9 cellular contexts compared by ENCODE assay signal in the genomic region with DNA sequence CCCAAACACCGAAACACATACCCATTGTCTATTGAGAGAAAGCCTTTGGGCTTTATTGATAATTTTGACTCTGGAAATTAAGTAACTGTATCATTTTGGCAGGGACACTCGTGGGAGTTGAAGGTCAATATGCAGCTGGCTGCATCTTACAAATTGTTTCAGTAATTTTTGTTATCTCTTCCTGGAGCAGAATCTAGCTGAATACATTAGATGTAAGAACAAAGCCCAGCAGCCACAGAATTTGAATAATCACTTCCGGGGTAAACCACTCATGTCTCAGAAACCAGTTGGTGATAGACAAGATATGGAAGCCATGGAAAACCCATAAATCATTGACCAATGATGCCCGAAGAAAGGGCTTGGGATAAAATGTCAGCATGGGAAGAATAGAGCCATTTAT.
DNase-seq lines count a peak whose midpoint lies in the region; ATAC-seq, FAIRE-seq and TF ChIP-seq lines count a peak whose summit lies in the region.
"Had no signal": no experiment of that assay in that cellular context is flagged by ENCODE, and none has a peak within 500 bp of the region (broad histone marks: within the 10 kb centered on the region; RNA-seq: fewer than 3 reads in every experiment).

No MANE protein-coding gene starts in this region.

- in situ Hi-C loops in HepG2 (cut with HindIII; ENCODE audit: extremely low pct_ligation_motif_present, low pct_unique_long_range_greater_than_20kb): no loop called here

- ATAC-seq in HepG2 (no peak), HG02642 (IDR thresholded peaks at IDR 0.05; ENCODE audit: poor library complexity, unreplicated experiment) (no peak)

- TF ChIP-seq POLR2A in HepG2 (IDR thresholded peaks at IDR 0.05; ENCODE audit: insufficient read depth in 1 of 2, low read depth in 2 of 2, low read length in 2 of 2): no peak

- FAIRE-seq in HepG2 (lab: Jason Lieb, UNC): no peak
- FAIRE-seq: G401.6 had no signal

- 46% methylated on average over 4 of the region's 4 CpGs for WGBS in HepG2 (ENCODE audit: low lambda C conversion rate)

- TF ChIP-seq EP300 in HepG2 (IDR thresholded peaks at IDR 0.05; ENCODE audit: low read depth in 2 of 2, low read length in 2 of 2): no peak
- no peak for TF ChIP-seq EP300 in HepG2 (CRISPR knock-in tag; IDR thresholded peaks at IDR 0.05; ENCODE audit: borderline replicate concordance)

- H3K27me3 ChIP-seq in HepG2 (ENCODE audit: control insufficient read depth in 1 of 2, insufficient read depth in 2 of 2, low read length in 2 of 2): no peaks in the 10 kb centered on the region

- intact Hi-C loops in HepG2 (cut with micrococcal nuclease; ENCODE audit: unreplicated experiment): no loop called here
- intact Hi-C loops in posterior cingulate gyrus (cut with DNase I): no loop called here

- POLR2A ChIA-PET in HepG2 (lab: Yijun Ruan, JAX): interaction anchor here (1.2 kb wide), 2 partner anchors 41 to 108 kb away, joined by 3 read pairs; partner anchors contain the start of gene SLC4A7

- no peaks in the 10 kb centered on the region for H3K36me3 ChIP-seq in SK-N-MC (ENCODE audit: insufficient read depth, low read length)
- H3K36me3 ChIP-seq in HepG2 (replicated peaks in 1 of 2; ENCODE audit: control insufficient read depth in 1 of 2, insufficient read depth in 2 of 2, low read length in 2 of 2): no peaks in the 10 kb centered on the region

- no peak for TF ChIP-seq RAD21 in HepG2 (CRISPR knock-in tag; IDR thresholded peaks at IDR 0.05)

- peaks cover 21% of the 10 kb centered on the region for H3K4me1 ChIP-seq in HepG2 (ENCODE audit: insufficient read depth, low read length)

- H3K27ac ChIP-seq in SK-N-MC: peak overlapping the region; percentile 86
- H3K27ac ChIP-seq in HepG2 (ENCODE audit: extremely low read length, insufficient read depth, low read length): no peak overlapping the region

- peak overlapping the region; percentile 30 for H2AFZ ChIP-seq in HepG2 (ENCODE audit: low read length)

- 0 out of 2 replicates have a peak overlapping the region, but pooled peaks have one; percentile 53 for H3K4me3 ChIP-seq in SK-N-MC
- H3K4me3 ChIP-seq in HepG2 (replicated peaks in 1 of 3; ENCODE audit: insufficient read depth in 1 of 3, low read depth in 2 of 3, low read length in 3 of 3): no peak overlapping the region

- H3K9me3 ChIP-seq in SK-N-MC (ENCODE audit: low read depth, low read length) (no peaks in the 10 kb centered on the region), HepG2 (ENCODE audit: low read length) (no peaks in the 10 kb centered on the region)

- no peaks in the 10 kb centered on the region for H3K79me2 ChIP-seq in HepG2 (ENCODE audit: insufficient read depth, low read length)

- CTCF ChIA-PET in HepG2 (lab: Yijun Ruan, JAX; ENCODE audit: low intra/inter-chr PET ratio, low total read pairs): no interaction called here

- H4K20me1 ChIP-seq in HepG2 (ENCODE audit: insufficient read depth, low read length): no peaks in the 10 kb centered on the region

- BruUV-seq in HepG2 (replicated peaks; lab: Mats Ljungman, UMichigan): no TSS peak

- TF ChIP-seq CTCF in HepG2 (CRISPR knock-in tag; IDR thresholded peaks at IDR 0.05): no peak

- H3K4me2 ChIP-seq in HepG2 (ENCODE audit: low read depth, low read length): peak overlapping the region; percentile 48; the same call in 1 of the 2 replicates

- H3K9ac ChIP-seq in SK-N-MC (ENCODE audit: insufficient read length): no peak overlapping the region
- H3K9ac ChIP-seq in HepG2 (ENCODE audit: insufficient read depth, low read depth, low read length): no peak overlapping the region

- DNase-seq in stimulated activated CD4-positive, alpha-beta T cell treated with anti-CD3 and anti-CD28 coated beads, Interleukin-15, amount 100 ng/mL, for 24 hours: peak; percentile 31
- DNase-seq in stimulated activated CD4-positive, alpha-beta T cell treated with anti-CD3 and anti-CD28 coated beads, Interleukin-2, amount 100 ng/mL, for 24 hours: no peak
- DNase-seq in SK-N-MC (ENCODE audit: low read depth, low spot score) (no peak), HepG2 (ENCODE audit: low spot score) (no peak), posterior cingulate gyrus (no peak), inferior parietal cortex (ENCODE audit: extremely low spot score) (no peak), NCI-H82 (lab: John Stamatoyannopoulos, UW) (no peak)

TF ChIP-seq in HepG2, 621 proteins besides CTCF, POLR2A, EP300 and RAD21:
- TF ChIP-seq, protein P1, sequence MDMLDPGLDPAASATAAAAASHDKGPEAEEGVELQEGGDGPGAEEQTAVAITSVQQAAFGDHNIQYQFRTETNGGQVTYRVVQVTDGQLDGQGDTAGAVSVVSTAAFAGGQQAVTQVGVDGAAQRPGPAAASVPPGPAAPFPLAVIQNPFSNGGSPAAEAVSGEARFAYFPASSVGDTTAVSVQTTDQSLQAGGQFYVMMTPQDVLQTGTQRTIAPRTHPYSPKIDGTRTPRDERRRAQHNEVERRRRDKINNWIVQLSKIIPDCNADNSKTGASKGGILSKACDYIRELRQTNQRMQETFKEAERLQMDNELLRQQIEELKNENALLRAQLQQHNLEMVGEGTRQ (IDR thresholded peaks at IDR 0.05; ENCODE audit: low read depth, low read length): no peak
- TF ChIP-seq, protein P1 (CRISPR knock-in tag; IDR thresholded peaks at IDR 0.05; ENCODE audit: borderline replicate concordance): no peak
- TF ChIP-seq RFX1 (IDR thresholded peaks at IDR 0.05) (no peak), TBL1XR1 (IDR thresholded peaks at IDR 0.05; ENCODE audit: borderline replicate concordance, low read length, partially characterized antibody) (no peak), TBX3 (IDR thresholded peaks at IDR 0.05; ENCODE audit: borderline replicate concordance) (no peak), NR2F2 (IDR thresholded peaks at IDR 0.05; ENCODE audit: borderline replicate concordance, low read depth) (no peak), JARID2 (CRISPR knock-in tag; IDR thresholded peaks at IDR 0.05; ENCODE audit: insufficient replicate concordance) (no peak), SCMH1 (CRISPR knock-in tag; IDR thresholded peaks at IDR 0.05; ENCODE audit: borderline replicate concordance) (no peak), ZNF451 (CRISPR knock-in tag; IDR thresholded peaks at IDR 0.05) (no peak), ZEB1 (IDR thresholded peaks at IDR 0.05; ENCODE audit: insufficient replicate concordance, low read depth) (no peak), TEF (CRISPR knock-in tag; IDR thresholded peaks at IDR 0.05) (no peak), MAZ (IDR thresholded peaks at IDR 0.05; ENCODE audit: borderline replicate concordance, low read depth, low read length) (no peak), MAZ (CRISPR knock-in tag; IDR thresholded peaks at IDR 0.05; ENCODE audit: low read depth) (no peak), ZSCAN25 (CRISPR knock-in tag; IDR thresholded peaks at IDR 0.05) (no peak), NR0B2 (CRISPR knock-in tag; IDR thresholded peaks at IDR 0.05) (no peak), ZNF343 (CRISPR knock-in tag; IDR thresholded peaks at IDR 0.05) (no peak), ZBTB1 (CRISPR knock-in tag; IDR thresholded peaks at IDR 0.05; ENCODE audit: borderline replicate concordance) (no peak)
- TF ChIP-seq, protein P2, sequence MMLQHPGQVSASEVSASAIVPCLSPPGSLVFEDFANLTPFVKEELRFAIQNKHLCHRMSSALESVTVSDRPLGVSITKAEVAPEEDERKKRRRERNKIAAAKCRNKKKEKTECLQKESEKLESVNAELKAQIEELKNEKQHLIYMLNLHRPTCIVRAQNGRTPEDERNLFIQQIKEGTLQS (CRISPR knock-in tag; IDR thresholded peaks at IDR 0.05): no peak
- TF ChIP-seq, protein P3, sequence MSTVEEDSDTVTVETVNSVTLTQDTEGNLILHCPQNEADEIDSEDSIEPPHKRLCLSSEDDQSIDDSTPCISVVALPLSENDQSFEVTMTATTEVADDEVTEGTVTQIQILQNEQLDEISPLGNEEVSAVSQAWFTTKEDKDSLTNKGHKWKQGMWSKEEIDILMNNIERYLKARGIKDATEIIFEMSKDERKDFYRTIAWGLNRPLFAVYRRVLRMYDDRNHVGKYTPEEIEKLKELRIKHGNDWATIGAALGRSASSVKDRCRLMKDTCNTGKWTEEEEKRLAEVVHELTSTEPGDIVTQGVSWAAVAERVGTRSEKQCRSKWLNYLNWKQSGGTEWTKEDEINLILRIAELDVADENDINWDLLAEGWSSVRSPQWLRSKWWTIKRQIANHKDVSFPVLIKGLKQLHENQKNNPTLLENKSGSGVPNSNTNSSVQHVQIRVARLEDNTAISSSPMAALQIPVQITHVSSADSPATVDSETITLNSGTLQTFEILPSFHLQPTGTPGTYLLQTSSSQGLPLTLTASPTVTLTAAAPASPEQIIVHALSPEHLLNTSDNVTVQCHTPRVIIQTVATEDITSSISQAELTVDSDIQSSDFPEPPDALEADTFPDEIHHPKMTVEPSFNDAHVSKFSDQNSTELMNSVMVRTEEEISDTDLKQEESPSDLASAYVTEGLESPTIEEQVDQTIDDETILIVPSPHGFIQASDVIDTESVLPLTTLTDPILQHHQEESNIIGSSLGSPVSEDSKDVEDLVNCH (CRISPR knock-in tag; IDR thresholded peaks at IDR 0.05): no peak
